ENCODE assay signal across 1 cellular context in genomic region chr7:155190608-155191536, GRCh38.
TF ChIP-seq lines count a peak whose summit lies in the region.

No MANE protein-coding gene starts in this region.

TF ChIP-seq in K562, 482 proteins besides CTCF, POLR2A, EP300 and RAD21 (continued from another document and continues in another):
- TF ChIP-seq SMARCB1 (IDR thresholded peaks at IDR 0.05; ENCODE audit: insufficient read length, low read depth): no peak
- TF ChIP-seq VEZF1 (CRISPR knock-in tag; IDR thresholded peaks at IDR 0.05): peak; percentile 39
- no peak for TF ChIP-seq TBL1XR1 (IDR thresholded peaks at IDR 0.05; ENCODE audit: low read length in 2 of 2)
- no peak for TF ChIP-seq MLX (CRISPR knock-in tag; conservative IDR thresholded peaks at IDR 0.05)
- no peak for TF ChIP-seq SUPT5H (IDR thresholded peaks at IDR 0.05)
- TF ChIP-seq BRCA1 (IDR thresholded peaks at IDR 0.05): no peak
- TF ChIP-seq BRCA1 (CRISPR knock-in tag; IDR thresholded peaks at IDR 0.05): no peak
- TF ChIP-seq NELFE (IDR thresholded peaks at IDR 0.05; ENCODE audit: insufficient read depth, insufficient read length): no peak
- TF ChIP-seq ETV5 (CRISPR knock-in tag; IDR thresholded peaks at IDR 0.05; ENCODE audit: low read depth): no peak
- no peak for TF ChIP-seq ASH1L (IDR thresholded peaks at IDR 0.05; ENCODE audit: borderline replicate concordance, low read depth, partially characterized antibody)
- no peak for TF ChIP-seq TFE3 (CRISPR knock-in tag; IDR thresholded peaks at IDR 0.05)
- TF ChIP-seq MYC (IDR thresholded peaks at IDR 0.05; ENCODE audit: low read depth, low read length): peak; percentile 44; the same call in 1 of the 2 replicates
- no peak for TF ChIP-seq MYC (CRISPR knock-in tag; IDR thresholded peaks at IDR 0.05; ENCODE audit: borderline replicate concordance, low read depth)
- TF ChIP-seq TRIM28 (IDR thresholded peaks at IDR 0.05): no peak
- 0 out of 4 replicates have a peak, but pooled peaks of 1 of the 2 experiments have one; percentile 22 for TF ChIP-seq ETV6 (IDR thresholded peaks at IDR 0.05; ENCODE audit: borderline replicate concordance in 1 of 2, low read depth in 2 of 2, low read length in 1 of 2)
- no peak for TF ChIP-seq ETV6 (CRISPR knock-in tag; IDR thresholded peaks at IDR 0.05; ENCODE audit: borderline replicate concordance)
- TF ChIP-seq MBD1 (CRISPR knock-in tag; IDR thresholded peaks at IDR 0.05): peak; percentile 83; the same call in 1 of the 2 replicates
- no peak for TF ChIP-seq ZNF512 (tag; IDR thresholded peaks at IDR 0.05)
- no peak for TF ChIP-seq ATF6 (CRISPR knock-in tag; IDR thresholded peaks at IDR 0.05)
- TF ChIP-seq CREB5 (CRISPR knock-in tag; IDR thresholded peaks at IDR 0.05): no peak
- no peak for TF ChIP-seq CLOCK (CRISPR knock-in tag; IDR thresholded peaks at IDR 0.05; ENCODE audit: borderline replicate concordance)
- no peak for TF ChIP-seq MTA2 (IDR thresholded peaks at IDR 0.05; ENCODE audit: low read depth)
- peak; percentile 26; the same call in 1 of the 2 replicates for TF ChIP-seq CREB3L1 (IDR thresholded peaks at IDR 0.05; ENCODE audit: borderline replicate concordance, low read depth)
- no peak for TF ChIP-seq ZNF79 (CRISPR knock-in tag; IDR thresholded peaks at IDR 0.05; ENCODE audit: low read depth)
- TF ChIP-seq ID3 (CRISPR knock-in tag; IDR thresholded peaks at IDR 0.05): no peak
- no peak for TF ChIP-seq ID3 (tag; IDR thresholded peaks at IDR 0.05)
- no peak for TF ChIP-seq RBM25 (IDR thresholded peaks at IDR 0.05; ENCODE audit: low read depth, low read length, severe bottlenecking)
- no peak for TF ChIP-seq TAF7 (tag; IDR thresholded peaks at IDR 0.05)
- TF ChIP-seq GATAD2A (IDR thresholded peaks at IDR 0.05): no peak
- no peak for TF ChIP-seq KDM1A (IDR thresholded peaks at IDR 0.05)
- TF ChIP-seq BHLHE40 (IDR thresholded peaks at IDR 0.05; ENCODE audit: low read length): 0 out of 2 replicates have a peak, but pooled peaks have one; percentile 23
- 0 out of 2 replicates have a peak, but pooled peaks have one; percentile 22 for TF ChIP-seq NFIC (IDR thresholded peaks at IDR 0.05)
- peak; percentile 28 to 46; a peak in 1 of 4 replicates for TF ChIP-seq MAZ (CRISPR knock-in tag; conservative IDR thresholded peaks at IDR 0.05 in 1 of 2, IDR thresholded peaks at IDR 0.05 in 1 of 2)
- TF ChIP-seq ZBTB9 (CRISPR knock-in tag; IDR thresholded peaks at IDR 0.05): no peak
- TF ChIP-seq PCBP1 (IDR thresholded peaks at IDR 0.05; ENCODE audit: low read depth, low read length, poor library complexity, severe bottlenecking): peak; percentile 72
- no peak for TF ChIP-seq ZNF23 (CRISPR knock-in tag; IDR thresholded peaks at IDR 0.05)
- no peak for TF ChIP-seq USF1 (CRISPR knock-in tag; IDR thresholded peaks at IDR 0.05)
- no peak for TF ChIP-seq KLF16 (IDR thresholded peaks at IDR 0.05)
- TF ChIP-seq RHOXF2B (CRISPR knock-in tag; conservative IDR thresholded peaks at IDR 0.05): no peak
- peak; percentile 54 for TF ChIP-seq L3MBTL2 (IDR thresholded peaks at IDR 0.05)
- TF ChIP-seq MEF2A (IDR thresholded peaks at IDR 0.05; ENCODE audit: control insufficient read depth, low read depth, low read length): no peak
- TF ChIP-seq ERF (CRISPR knock-in tag; IDR thresholded peaks at IDR 0.05): no peak
- 0 out of 4 replicates have a peak, but pooled peaks of 1 of the 2 experiments have one; percentile 53 for TF ChIP-seq RCOR1 (IDR thresholded peaks at IDR 0.05; ENCODE audit: borderline replicate concordance in 1 of 2, low read depth in 2 of 2, low read length in 2 of 2)
- TF ChIP-seq ARID1B (IDR thresholded peaks at IDR 0.05): no peak
- TF ChIP-seq KLF10 (CRISPR knock-in tag; IDR thresholded peaks at IDR 0.05): no peak
- TF ChIP-seq ILF3 (IDR thresholded peaks at IDR 0.05; ENCODE audit: borderline replicate concordance): no peak
- TF ChIP-seq ZNF134 (CRISPR knock-in tag; conservative IDR thresholded peaks at IDR 0.05): no peak
